Comparison of ENCODE assay signal across 8 cellular contexts in genomic region chr9:35657327-35658143, GRCh38. TPM values are rescaled to one million over a fixed set of nuclear protein-coding genes. Genes with fewer than 3 reads are reported as not detected.
DNase-seq lines count a peak whose midpoint lies in the region; ATAC-seq and TF ChIP-seq lines count a peak whose summit lies in the region.

TSS of gene RMRP (minus strand) at chr9:35658019.

- H3K4me3 ChIP-seq in AG10803 (ENCODE audit: low read length) (peak within 1 kb of the TSS; percentile 91), choroid plexus epithelial cell (ENCODE audit: low read depth, low read length) (peak within 1 kb of the TSS; percentile 98), kidney epithelial cell (ENCODE audit: low read depth, low read length) (peak within 1 kb of the TSS; percentile 68)

- CTCF ChIA-PET in activated CD4-positive, alpha-beta T cell treated with anti-CD3 and anti-CD28 coated beads for 36 hours (lab: Charles Lee): interaction anchor here (0.5 to 6.7 kb wide), 30 partner anchors 9 to 994 kb away, joined by 3 to 89 read pairs (median 4); partner anchors contain the start of genes CA9, CD72, CREB3 and SIT1

- peaks cover 2% of the 10 kb centered on the region for H3K27me3 Mint-ChIP-seq in activated CD4-positive, alpha-beta T cell treated with anti-CD3 and anti-CD28 coated beads for 36 hours

- H3K27me3 ChIP-seq in kidney epithelial cell (ENCODE audit: control insufficient read depth, insufficient read depth, low read length): no peaks in the 10 kb centered on the region

- peaks cover 2% of the 10 kb centered on the region for H3K36me3 ChIP-seq in kidney epithelial cell (ENCODE audit: control insufficient read depth, insufficient read depth, low read length)

- H3K4me1 Mint-ChIP-seq in activated CD4-positive, alpha-beta T cell treated with anti-CD3 and anti-CD28 coated beads for 36 hours: peaks cover 63% of the 10 kb centered on the region

- H3K27ac Mint-ChIP-seq in activated CD4-positive, alpha-beta T cell treated with anti-CD3 and anti-CD28 coated beads for 36 hours: peak within 1 kb of the TSS; percentile 98

- peaks cover 30% of the 10 kb centered on the region for H3K36me3 Mint-ChIP-seq in activated CD4-positive, alpha-beta T cell treated with anti-CD3 and anti-CD28 coated beads for 36 hours (ENCODE audit: low read depth)

- peak within 1 kb of the TSS; percentile 80 for H3K4me3 Mint-ChIP-seq in activated CD4-positive, alpha-beta T cell treated with anti-CD3 and anti-CD28 coated beads for 36 hours

- peak; percentile 26 for TF ChIP-seq CTCF in AG10803 (conservative IDR thresholded peaks at IDR 0.05; ENCODE audit: low read length)
- peak; percentile 30 for TF ChIP-seq CTCF in choroid plexus epithelial cell (conservative IDR thresholded peaks at IDR 0.05; ENCODE audit: low read depth, low read length)
- TF ChIP-seq CTCF in kidney epithelial cell (IDR thresholded peaks at IDR 0.05; ENCODE audit: insufficient read depth, low read length, poor library complexity, severe bottlenecking): peak; percentile 15

- no peaks in the 10 kb centered on the region for H3K9me3 Mint-ChIP-seq in activated CD4-positive, alpha-beta T cell treated with anti-CD3 and anti-CD28 coated beads for 36 hours (ENCODE audit: low read depth)

- peak; percentile 90 for ATAC-seq in HG03439 (IDR thresholded peaks at IDR 0.05; ENCODE audit: unreplicated experiment)
- peak; percentile 95 for ATAC-seq in activated CD4-positive, alpha-beta T cell treated with anti-CD3 and anti-CD28 coated beads for 36 hours

- TF ChIP-seq POLR2A in GM19099 (IDR thresholded peaks at IDR 0.05; ENCODE audit: extremely low read depth, insufficient read length, low read depth): peak; percentile 2

- DNase-seq in AG10803 (ENCODE audit: low read depth) (peak; percentile 100), NCI-H510A treated with DMSO at 0.1 percent for 48 hours (lab: John Stamatoyannopoulos, UW) (peak; percentile 91), choroid plexus epithelial cell (ENCODE audit: low read depth) (peak; percentile 100), kidney epithelial cell (ENCODE audit: low read depth) (peak; percentile 99)
- peak; percentile 97 for DNase-seq in activated CD4-positive, alpha-beta T cell treated with anti-CD3 and anti-CD28 coated beads for 36 hours
- DNase-seq in stimulated activated CD4-positive, alpha-beta T cell treated with anti-CD3 and anti-CD28 coated beads, Interleukin-15, amount 100 ng/mL, for 48 hours (ENCODE audit: low read depth in 2 of 2): peak; percentile 94

- POLR2A ChIA-PET in activated CD4-positive, alpha-beta T cell treated with anti-CD3 and anti-CD28 coated beads for 36 hours (lab: Charles Lee): interaction anchor here (0.7 to 1.4 kb wide), 4 partner anchors 9 to 75 kb away, joined by 3 to 4 read pairs (median 3); partner anchors contain the start of gene CREB3

- intact Hi-C loops in activated CD4-positive, alpha-beta T cell treated with anti-CD3 and anti-CD28 coated beads for 36 hours (cut with DNase I, micrococcal nuclease): loop anchor here (1.0 to 10.0 kb wide), 19 partner anchors 10 to 670 kb away; partner anchors contain the start of genes CREB3 (in 2 of the 2), GBA2 (in 2 of the 2), RGP1 (in 2 of the 2) and TLN1 (in 2 of the 2)

RNA-seq across cellular contexts. Expression of gene RMRP, which starts in this region (rescaled TPM):
- over 10,000 TPM in 1 of 2 experiments, 100 to 1,000 TPM in 1; 894 to 11,462 TPM for total RNA-seq in activated CD4-positive, alpha-beta T cell treated with anti-CD3 and anti-CD28 coated beads for 36 hours
- total RNA-seq in kidney epithelial cell: 1,522 and 7,636 TPM in 2 replicates

Comparison
In these comparisons a context has a peak if more than half of its experiments do, and no peak if none do; other contexts are left out.
1. Peak in every context shown above with its lines: DNase-seq, ATAC-seq and H3K4me3 ChIP-seq.